ENCODE assay signal across 10 cellular contexts in genomic region chr7:96596120-96596826, GRCh38.
DNase-seq lines count a peak whose midpoint lies in the region; TF ChIP-seq lines count a peak whose summit lies in the region.
"Had no signal": no experiment of that assay in that cellular context is flagged by ENCODE, and none has a peak within 500 bp of the region (broad histone marks: within the 10 kb centered on the region; RNA-seq: fewer than 3 reads in every experiment).

No MANE protein-coding gene starts in this region.

- intact Hi-C loops in adrenal gland (cut with DNase I), result no loop called here
- intact Hi-C loops in activated naive CD4-positive, alpha-beta T cell treated with anti-CD3 and anti-CD28 coated beads for 36 hours (cut with micrococcal nuclease), result loop anchor here (2.0 kb wide), 1 partner anchor 431 kb away; no protein-coding TSS in a partner anchor

- no peak for TF ChIP-seq POLR2A in adrenal gland (IDR thresholded peaks at IDR 0.05)

- 56 to 62% (median 58%) methylated on average over 6 of the region's 6 CpGs for WGBS in adrenal gland, 4 donors

- peak; percentile 45 for DNase-seq in HEK293T (ENCODE audit: extremely low spot score)
- DNase-seq in NCI-H2171 (lab: John Stamatoyannopoulos, UW), result peak; percentile 22
- peak; percentile 20 for DNase-seq in retinal pigment epithelial cell (ENCODE audit: low read depth)
- no peak for DNase-seq in middle frontal gyrus (ENCODE audit: extremely low spot score, low spot score)
- DNase-seq in occipital lobe (lab: John Stamatoyannopoulos, UW), result no peak
- no peak for DNase-seq in adrenal gland
- no peak for DNase-seq in activated naive CD4-positive, alpha-beta T cell treated with anti-CD3 and anti-CD28 coated beads for 36 hours
- DNase-seq: activated effector memory CD4-positive, alpha-beta T cell treated with anti-CD3 and anti-CD28 coated beads, Interleukin-2, amount 50 U/mL, for 16 hours; lower lobe of right lung had no signal

- peak overlapping the region in 3 of 5 experiments; percentile 6 to 38 (median 21) for H3K27ac Mint-ChIP-seq in brain
- no peak overlapping the region for H3K27ac Mint-ChIP-seq in activated naive CD4-positive, alpha-beta T cell treated with anti-CD3 and anti-CD28 coated beads for 36 hours

- H3K4me1 ChIP-seq in adrenal gland (replicated peaks in 1 of 2), result no peaks in the 10 kb centered on the region
- H3K4me1 ChIP-seq: lower lobe of right lung had no signal

- no peaks in the 10 kb centered on the region for H3K9me3 Mint-ChIP-seq in brain
- no peaks in the 10 kb centered on the region for H3K9me3 Mint-ChIP-seq in activated naive CD4-positive, alpha-beta T cell treated with anti-CD3 and anti-CD28 coated beads for 36 hours

- POLR2A ChIA-PET in HEK293T (lab: Yijun Ruan, JAX), result interaction anchor here (1.0 kb wide), 1 partner anchor 420 kb away, joined by 5 read pairs; no protein-coding TSS in a partner anchor

- H3K4me3 ChIP-seq in retinal pigment epithelial cell (ENCODE audit: low read length) (no peak overlapping the region), adrenal gland (no peak overlapping the region)
- H3K4me3 ChIP-seq: lower lobe of right lung had no signal

- H3K4me1 Mint-ChIP-seq in brain, result peaks cover 36% of the 10 kb centered on the region
- H3K4me1 Mint-ChIP-seq in activated naive CD4-positive, alpha-beta T cell treated with anti-CD3 and anti-CD28 coated beads for 36 hours (ENCODE audit: low read depth), result no peaks in the 10 kb centered on the region

- no peaks in the 10 kb centered on the region for H3K36me3 Mint-ChIP-seq in brain
- no peaks in the 10 kb centered on the region for H3K36me3 Mint-ChIP-seq in activated naive CD4-positive, alpha-beta T cell treated with anti-CD3 and anti-CD28 coated beads for 36 hours (ENCODE audit: low read depth)

- H3K27ac ChIP-seq in adrenal gland, result no peak overlapping the region
- H3K27ac ChIP-seq: lower lobe of right lung had no signal

- no peaks in the 10 kb centered on the region for H3K36me3 ChIP-seq in adrenal gland (replicated peaks in 1 of 2)
- H3K36me3 ChIP-seq: lower lobe of right lung had no signal

- CTCF ChIA-PET in HEK293T (lab: Yijun Ruan, JAX), result interaction anchor here (0.6 kb wide), 1 partner anchor 170 kb away, joined by 4 read pairs; no protein-coding TSS in a partner anchor
- CTCF ChIA-PET in activated naive CD4-positive, alpha-beta T cell treated with anti-CD3 and anti-CD28 coated beads for 36 hours (lab: Charles Lee), result interaction anchor here (1.4 kb wide), 1 partner anchor 431 kb away, joined by 4 read pairs; no protein-coding TSS in a partner anchor

- H3K9me3 ChIP-seq in adrenal gland (replicated peaks in 1 of 3), result no peaks in the 10 kb centered on the region
- H3K9me3 ChIP-seq: lower lobe of right lung had no signal

- TF ChIP-seq CTCF in brain (conservative IDR thresholded peaks at IDR 0.05) (peak in 1 of 2 experiments; percentile 10), retinal pigment epithelial cell (conservative IDR thresholded peaks at IDR 0.05; ENCODE audit: low read depth, low read length) (peak; percentile 29), adrenal gland (IDR thresholded peaks at IDR 0.05) (peak in 1 of 6 experiments; percentile 9)

- H3K4me3 Mint-ChIP-seq in brain, result no peak overlapping the region
- H3K4me3 Mint-ChIP-seq in activated naive CD4-positive, alpha-beta T cell treated with anti-CD3 and anti-CD28 coated beads for 36 hours, result no peak overlapping the region

- no peaks in the 10 kb centered on the region for H3K27me3 ChIP-seq in adrenal gland

- no peaks in the 10 kb centered on the region for H3K27me3 Mint-ChIP-seq in brain
- peaks cover 10% of the 10 kb centered on the region for H3K27me3 Mint-ChIP-seq in activated naive CD4-positive, alpha-beta T cell treated with anti-CD3 and anti-CD28 coated beads for 36 hours (ENCODE audit: low read depth)

TF ChIP-seq in HEK293T, 16 proteins besides CTCF, POLR2A, EP300 and RAD21:
- 0 out of 2 replicates have a peak, but pooled peaks have one; percentile 14 for TF ChIP-seq LEF1 (IDR thresholded peaks at IDR 0.05; ENCODE audit: borderline replicate concordance)
- no peak for TF ChIP-seq HDGF (IDR thresholded peaks at IDR 0.05; ENCODE audit: borderline replicate concordance)
- TF ChIP-seq NFRKB (IDR thresholded peaks at IDR 0.05), result no peak
- peak; percentile 84 for TF ChIP-seq PKNOX1 (IDR thresholded peaks at IDR 0.05)
- TF ChIP-seq FOXA1 (IDR thresholded peaks at IDR 0.05), result no peak
- no peak for TF ChIP-seq ELF4 (IDR thresholded peaks at IDR 0.05)
- peak; percentile 62 for TF ChIP-seq L3MBTL2 (conservative IDR thresholded peaks at IDR 0.05)

Comparison
In these comparisons a context has a peak if more than half of its experiments do, and no peak if none do; other contexts are left out.
1. DNase-seq: peak in HEK293T (single experiment), NCI-H2171 (single experiment) and retinal pigment epithelial cell (single experiment); none in middle frontal gyrus (single experiment), occipital lobe (single experiment), adrenal gland (0 of 7) and activated naive CD4-positive, alpha-beta T cell treated with anti-CD3 and anti-CD28 coated beads for 36 hours (single experiment).